Comparison of ENCODE assay signal across 1 cellular context in the genomic region with DNA sequence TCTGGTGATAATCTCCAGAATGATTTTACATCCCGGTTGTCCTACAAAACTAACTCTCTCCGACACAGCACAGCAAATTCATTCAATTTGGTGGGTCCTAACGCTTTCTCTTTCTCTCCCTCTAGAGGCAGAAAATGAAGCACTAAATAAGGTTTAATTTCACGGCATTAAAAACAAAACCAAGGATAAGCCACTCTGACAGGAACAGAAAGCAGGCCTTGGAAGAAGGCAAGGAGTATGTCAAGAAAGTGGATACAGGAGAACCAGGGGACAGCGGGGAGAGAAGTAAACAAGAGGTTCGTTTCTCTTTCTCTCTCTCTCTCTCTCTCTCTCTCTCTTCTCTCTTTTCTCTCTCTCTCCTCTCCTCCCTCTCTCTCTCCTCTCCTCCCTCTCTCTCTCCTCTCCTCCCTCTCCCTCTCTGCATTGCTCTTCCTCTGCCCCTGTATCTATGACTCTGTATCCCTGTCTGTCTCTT.
TF ChIP-seq lines count a peak whose summit lies in the region.

No MANE protein-coding gene starts in this region.

TF ChIP-seq in IMR-90, 13 proteins besides CTCF, POLR2A, EP300 and RAD21 (continued from another document):
- no peak for TF ChIP-seq USF2 (IDR thresholded peaks at IDR 0.05; ENCODE audit: low read depth, low read length)
